7 cellular contexts compared by ENCODE assay signal in genomic region chr1:89781494-89782126, GRCh38. TPM values are rescaled to one million over a fixed set of nuclear protein-coding genes. Genes with fewer than 3 reads are reported as not detected.
DNase-seq lines count a peak whose midpoint lies in the region; ATAC-seq, FAIRE-seq and TF ChIP-seq lines count a peak whose summit lies in the region.

No MANE protein-coding gene starts in this region.

- TF ChIP-seq POLR2A in GM12878 (IDR thresholded peaks at IDR 0.05; ENCODE audit: low read depth, low read length) (no peak), prostate gland (IDR thresholded peaks at IDR 0.05) (no peak)

- no peak overlapping the region; the same call in 1 of the 2 replicates for H3K27ac ChIP-seq in GM12878 (ENCODE audit: control insufficient read depth, insufficient read depth)
- H3K27ac ChIP-seq in prostate gland = no peak overlapping the region

- no peak for FAIRE-seq in GM12878 (lab: Jason Lieb, UNC)

- H3K27me3 ChIP-seq in GM12878 (replicated peaks in 1 of 2; ENCODE audit: control insufficient read depth in 2 of 2, insufficient read depth in 2 of 2, low read length in 1 of 2) (no peaks in the 10 kb centered on the region), prostate gland (replicated peaks; ENCODE audit: insufficient read depth) (no peaks in the 10 kb centered on the region)

- CTCF ChIA-PET in GM12878 (lab: Yijun Ruan, JAX) = interaction anchor here (0.6 to 3.7 kb wide), 39 partner anchors 9 to 698 kb away, joined by 3 to 36 read pairs (median 5); no protein-coding TSS in a partner anchor

- no peaks in the 10 kb centered on the region for H3K36me3 Mint-ChIP-seq in stimulated activated naive CD8-positive, alpha-beta T cell treated with anti-CD3 and anti-CD28 coated beads, Interleukin-15, Interleukin-2, amounts not matched to agents 100 ng/mL and 50 ng/mL, for 24 hours (ENCODE audit: low read depth)

- no peak overlapping the region for H3K9ac ChIP-seq in GM12878 (ENCODE audit: control insufficient read depth, insufficient read depth, low read length)

- intact Hi-C loops in GM12878 (cut with micrococcal nuclease; ENCODE audit: unreplicated experiment) (no loop called here), prostate gland (cut with DNase I) (no loop called here)

- H3K4me2 ChIP-seq in GM12878 (ENCODE audit: control insufficient read depth, insufficient read depth) = peak overlapping the region; percentile 66

- POLR2A ChIA-PET in GM12878 (lab: Charles Lee) = interaction anchor here (0.6 to 2.5 kb wide), 11 partner anchors 19 to 317 kb away, joined by 3 to 7 read pairs (median 4); no protein-coding TSS in a partner anchor

- no peaks in the 10 kb centered on the region for H3K27me3 Mint-ChIP-seq in stimulated activated naive CD8-positive, alpha-beta T cell treated with anti-CD3 and anti-CD28 coated beads, Interleukin-15, Interleukin-2, amounts not matched to agents 100 ng/mL and 50 ng/mL, for 24 hours

- no peak for TF ChIP-seq RAD21 in GM12878 (IDR thresholded peaks at IDR 0.05; ENCODE audit: insufficient read depth, low read depth, low read length)

- peak overlapping the region; percentile 76 for H3K4me3 Mint-ChIP-seq in stimulated activated naive CD8-positive, alpha-beta T cell treated with anti-CD3 and anti-CD28 coated beads, Interleukin-15, Interleukin-2, amounts not matched to agents 100 ng/mL and 50 ng/mL, for 24 hours

- ATAC-seq in GM21576 (IDR thresholded peaks at IDR 0.05; ENCODE audit: unreplicated experiment) (peak; percentile 79), GM12878 (peak; percentile 91)

- H3K4me3 ChIP-seq in GM12878 (no peak overlapping the region), prostate gland (no peak overlapping the region)

- no peak for TF ChIP-seq CTCF in GM12878 (IDR thresholded peaks at IDR 0.05 in 2 of 3, conservative IDR thresholded peaks at IDR 0.05 in 1 of 3; ENCODE audit: control insufficient read depth in 2 of 3, extremely low read depth in 1 of 3, insufficient read depth in 1 of 3, low read depth in 3 of 3, low read length in 3 of 3)
- TF ChIP-seq CTCF in prostate gland (IDR thresholded peaks at IDR 0.05) = no peak

- TF ChIP-seq EP300 in GM12878 (IDR thresholded peaks at IDR 0.05; ENCODE audit: borderline replicate concordance in 1 of 2, control insufficient read depth in 1 of 2, low read depth in 2 of 2, low read length in 2 of 2) = peak; percentile 72 to 82; a peak in 2 of 4 replicates

- RAD21 ChIA-PET in GM12878 (lab: Charles Lee; ENCODE audit: unreplicated experiment) = interaction anchor here (0.6 to 3.6 kb wide), 38 partner anchors 13 to 1265 kb away, joined by 3 to 37 read pairs (median 4); partner anchors contain the start of gene LRRC8D

- DNase-seq in SW480 (ENCODE audit: low spot score) (peak; percentile 63), GM12878 (ENCODE audit: low read depth, low spot score) (peak; percentile 81), SKM-1 treated with dmso at 0.1 percent for 144 hours (lab: John Stamatoyannopoulos, UW; ENCODE audit: unreplicated experiment) (no peak), NCI-H1048 (lab: John Stamatoyannopoulos, UW) (no peak), prostate gland (ENCODE audit: low spot score) (no peak)

- H3K9me3 ChIP-seq in GM12878 (replicated peaks; ENCODE audit: control insufficient read depth, insufficient read depth, low read length) (no peaks in the 10 kb centered on the region), prostate gland (no peaks in the 10 kb centered on the region)

- H3K4me1 Mint-ChIP-seq in stimulated activated naive CD8-positive, alpha-beta T cell treated with anti-CD3 and anti-CD28 coated beads, Interleukin-15, Interleukin-2, amounts not matched to agents 100 ng/mL and 50 ng/mL, for 24 hours (ENCODE audit: low read depth) = peaks cover 49% of the 10 kb centered on the region

- BruUV-seq in GM12878 (replicated peaks; lab: Mats Ljungman, UMichigan) = no TSS peak

- 0% methylated on average over 4 of the region's 4 CpGs for WGBS in GM12878 (ENCODE audit: insufficient coverage, insufficient replicate concordance, low lambda C conversion rate, missing lambda C conversion rate)
- WGBS in prostate gland = 44% methylated on average over 4 of the region's 4 CpGs

- SMC1A ChIA-PET in GM12878 (lab: Charles Lee; ENCODE audit: uncharacterized antibody, unreplicated experiment) = interaction anchor here (0.6 to 7.0 kb wide), 50 partner anchors 10 to 1383 kb away, joined by 3 to 52 read pairs (median 4); partner anchors contain the start of gene LRRC8C

- H2AFZ ChIP-seq in GM12878 (ENCODE audit: control insufficient read depth, low read depth, low read length) = peak overlapping the region; percentile 9

- no peaks in the 10 kb centered on the region for H3K9me3 Mint-ChIP-seq in stimulated activated naive CD8-positive, alpha-beta T cell treated with anti-CD3 and anti-CD28 coated beads, Interleukin-15, Interleukin-2, amounts not matched to agents 100 ng/mL and 50 ng/mL, for 24 hours

- peaks cover 13% of the 10 kb centered on the region; the same call in 1 of the 2 replicates for H3K4me1 ChIP-seq in GM12878 (ENCODE audit: control insufficient read depth, insufficient read depth, low read length)
- H3K4me1 ChIP-seq in prostate gland (replicated peaks) = no peaks in the 10 kb centered on the region

- no peaks in the 10 kb centered on the region for H4K20me1 ChIP-seq in GM12878 (ENCODE audit: control insufficient read depth, insufficient read depth)

- H3K36me3 ChIP-seq in GM12878 (ENCODE audit: control insufficient read depth in 2 of 2, insufficient read depth in 2 of 2, low read length in 1 of 2) (no peaks in the 10 kb centered on the region), prostate gland (no peaks in the 10 kb centered on the region)

- in situ Hi-C loops in GM12878 (cut with MboI) = no loop called here

- peak overlapping the region; percentile 99 for H3K27ac Mint-ChIP-seq in stimulated activated naive CD8-positive, alpha-beta T cell treated with anti-CD3 and anti-CD28 coated beads, Interleukin-15, Interleukin-2, amounts not matched to agents 100 ng/mL and 50 ng/mL, for 24 hours

- H3K79me2 ChIP-seq in GM12878 (ENCODE audit: control insufficient read depth, insufficient read depth, low read length) = no peaks in the 10 kb centered on the region

TF ChIP-seq in GM12878, 131 proteins besides CTCF, POLR2A, EP300 and RAD21 (continues in another document):
- TF ChIP-seq TCF12 (IDR thresholded peaks at IDR 0.05; ENCODE audit: low read depth, low read length) (peak; percentile 53; the same call in 1 of the 2 replicates), HDGF (IDR thresholded peaks at IDR 0.05) (no peak), GATAD2B (conservative IDR thresholded peaks at IDR 0.05; ENCODE audit: low read depth) (peak; percentile 70; the same call in 1 of the 2 replicates), SMC3 (IDR thresholded peaks at IDR 0.05; ENCODE audit: borderline replicate concordance, low read length) (no peak), MYC (IDR thresholded peaks at IDR 0.05; ENCODE audit: insufficient read depth, insufficient read length, insufficient replicate concordance, low read length, severe bottlenecking) (no peak), ZZZ3 (IDR thresholded peaks at IDR 0.05; ENCODE audit: control insufficient read depth, insufficient read length, low read depth) (no peak)
- TF ChIP-seq, protein P1, sequence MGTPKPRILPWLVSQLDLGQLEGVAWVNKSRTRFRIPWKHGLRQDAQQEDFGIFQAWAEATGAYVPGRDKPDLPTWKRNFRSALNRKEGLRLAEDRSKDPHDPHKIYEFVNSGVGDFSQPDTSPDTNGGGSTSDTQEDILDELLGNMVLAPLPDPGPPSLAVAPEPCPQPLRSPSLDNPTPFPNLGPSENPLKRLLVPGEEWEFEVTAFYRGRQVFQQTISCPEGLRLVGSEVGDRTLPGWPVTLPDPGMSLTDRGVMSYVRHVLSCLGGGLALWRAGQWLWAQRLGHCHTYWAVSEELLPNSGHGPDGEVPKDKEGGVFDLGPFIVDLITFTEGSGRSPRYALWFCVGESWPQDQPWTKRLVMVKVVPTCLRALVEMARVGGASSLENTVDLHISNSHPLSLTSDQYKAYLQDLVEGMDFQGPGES (IDR thresholded peaks at IDR 0.05) = no peak
- TF ChIP-seq, protein P2, sequence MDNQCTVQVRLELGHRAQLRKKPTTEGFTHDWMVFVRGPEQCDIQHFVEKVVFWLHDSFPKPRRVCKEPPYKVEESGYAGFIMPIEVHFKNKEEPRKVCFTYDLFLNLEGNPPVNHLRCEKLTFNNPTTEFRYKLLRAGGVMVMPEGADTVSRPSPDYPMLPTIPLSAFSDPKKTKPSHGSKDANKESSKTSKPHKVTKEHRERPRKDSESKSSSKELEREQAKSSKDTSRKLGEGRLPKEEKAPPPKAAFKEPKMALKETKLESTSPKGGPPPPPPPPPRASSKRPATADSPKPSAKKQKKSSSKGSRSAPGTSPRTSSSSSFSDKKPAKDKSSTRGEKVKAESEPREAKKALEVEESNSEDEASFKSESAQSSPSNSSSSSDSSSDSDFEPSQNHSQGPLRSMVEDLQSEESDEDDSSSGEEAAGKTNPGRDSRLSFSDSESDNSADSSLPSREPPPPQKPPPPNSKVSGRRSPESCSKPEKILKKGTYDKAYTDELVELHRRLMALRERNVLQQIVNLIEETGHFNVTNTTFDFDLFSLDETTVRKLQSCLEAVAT (IDR thresholded peaks at IDR 0.05) = peak; percentile 50; the same call in 1 of the 2 replicates

RNA-seq across cellular contexts. Expression of gene LRRC8D, which starts 39.2 kb away (rescaled TPM):
- 27.5 and 28.2 TPM in 2 replicates for total RNA-seq in GM12878 (2013; cell fraction: nucleolus; rRNA removed)
- 18.0 and 24.7 TPM in 2 replicates for total RNA-seq in GM12878 (2014; rRNA removed)
- total RNA-seq in GM12878 (2014; rRNA removed; fragmentation: Illumina TruSeq; extraction: Trizol) = 25.1 and 27.5 TPM in 2 replicates
- 27.9 and 28.8 TPM in 2 replicates for total RNA-seq in GM12878 (2021)
- polyA plus RNA-seq in GM12878 (2011; ENCODE audit: low read depth) = 7.7 TPM
- polyA plus RNA-seq in GM12878 (2011; rRNA removed) = 34.9 and 44.1 TPM in 2 replicates
- 38.6 and 38.8 TPM in 2 replicates for polyA plus RNA-seq in GM12878 (2011; cell fraction: cytosol; rRNA removed)
- 30.7 and 31.6 TPM in 2 replicates for polyA plus RNA-seq in GM12878 (2011; cell fraction: nucleus; rRNA removed)
- 8.8 and 10.8 TPM in 2 replicates for polyA plus RNA-seq in GM12878 (2012)
- 34.1 and 38.1 TPM in 2 replicates for polyA plus RNA-seq in GM12878 (2014; fragmentation: Illumina TruSeq; extraction: Trizol)
- 1 to 10 TPM; 5.6 to 6.4 TPM for polyA plus RNA-seq in GM12878 (2014; fragmentation: Nextera tagmentation; extraction: Ambion mirVana)
- polyA plus RNA-seq in GM12878 (2014; rRNA removed) = 24.9 and 26.1 TPM in 2 replicates
- 10 to 100 TPM; 18.3 to 28.2 TPM for polyA plus RNA-seq in GM12878 (2016; fragmentation: Nextera tagmentation; extraction: Ambion mirVana)
- polyA minus RNA-seq in GM12878 (2011; rRNA and poly(A)+ RNA removed) = 39.5 and 64.4 TPM in 2 replicates
- polyA minus RNA-seq in GM12878 (2011; cell fraction: cytosol; rRNA and poly(A)+ RNA removed) = 17.4 and 27.2 TPM in 2 replicates
- 13.1 and 24.6 TPM in 2 replicates for polyA minus RNA-seq in GM12878 (2011; cell fraction: nucleus; rRNA and poly(A)+ RNA removed)
- 10 to 100 TPM in 1 of 2 donors, 1 to 10 TPM in 1; 8.5 to 49.6 TPM for total RNA-seq in prostate gland

Comparison
In these comparisons a context has a peak if more than half of its experiments do, and no peak if none do; other contexts are left out.
1. DNase-seq: peak in SW480 (single experiment) and GM12878 (single experiment); none in SKM-1 treated with dmso at 0.1 percent for 144 hours (single experiment), NCI-H1048 (single experiment) and prostate gland (single experiment).